In the genomic region with DNA sequence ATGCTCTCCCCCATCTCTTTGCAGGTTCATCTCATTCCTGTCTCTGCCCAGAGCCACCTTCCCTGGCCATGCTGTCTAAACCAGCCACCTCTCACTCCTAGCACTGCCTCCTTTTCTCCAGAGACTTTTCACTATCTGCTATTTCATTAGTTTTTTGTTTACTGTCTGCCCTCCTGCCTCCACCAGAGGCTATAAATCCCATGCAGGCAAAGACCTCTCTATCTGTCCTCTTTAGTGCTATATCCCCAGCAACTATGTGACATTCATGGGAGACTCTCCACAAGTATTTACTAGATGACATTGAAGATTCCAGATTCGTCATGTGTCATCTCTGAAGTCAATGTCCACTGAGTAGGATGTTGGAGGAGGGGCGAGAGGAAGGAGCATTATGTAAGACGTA, we compare ENCODE assay signal across 12 cellular contexts. TPM values are rescaled to one million over a fixed set of nuclear protein-coding genes. Genes with fewer than 3 reads are reported as not detected.
DNase-seq lines count a peak whose midpoint lies in the region; ATAC-seq, FAIRE-seq and TF ChIP-seq lines count a peak whose summit lies in the region.
"Had no signal": no experiment of that assay in that cellular context is flagged by ENCODE, and none has a peak within 500 bp of the region (broad histone marks: within the 10 kb centered on the region; RNA-seq: fewer than 3 reads in every experiment).

No MANE protein-coding gene starts in this region.

- H3K27ac Mint-ChIP-seq in HFFc6, result peak overlapping the region; percentile 22
- H3K27ac Mint-ChIP-seq: activated CD8-positive, alpha-beta T cell treated with anti-CD3 and anti-CD28 coated beads, Interleukin-2, amount 10 ng/mL, durations not matched to agents 7 days and 5 days; H9 had no signal

- FAIRE-seq in K562 (lab: Jason Lieb, UNC), result no peak

- no peak overlapping the region for H3K9ac ChIP-seq in K562 (ENCODE audit: insufficient read depth in 1 of 2, low read depth in 2 of 2, low read length in 2 of 2)

- no peaks in the 10 kb centered on the region for H4K20me1 ChIP-seq in K562 (replicated peaks; ENCODE audit: control insufficient read depth, insufficient read depth, low read length)

- no TSS peak for BruUV-seq in K562 (replicated peaks; lab: Mats Ljungman, UMichigan)

- no peak for ATAC-seq in K562

- CTCF ChIA-PET in AG04449 (lab: Yijun Ruan, JAX) (interaction anchor here (0.7 to 14.2 kb wide), 67 partner anchors 9 to 843 kb away, joined by 3 to 288 read pairs (median 4); a partner anchor contains a TSS), K562 (lab: Yijun Ruan, JAX; ENCODE audit: low intra/inter-chr PET ratio) (interaction anchor here (0.5 to 1.7 kb wide), 4 partner anchors 346 to 578 kb away, joined by 3 to 19 read pairs (median 4); no protein-coding TSS in a partner anchor)

- TF ChIP-seq POLR2A in K562 (conservative IDR thresholded peaks at IDR 0.05), result no peak

- POLR2A ChIA-PET in AG04449 (lab: Yijun Ruan, JAX) (interaction anchor here (0.6 to 1.6 kb wide), 5 partner anchors 10 to 826 kb away, joined by 3 to 12 read pairs (median 4); a partner anchor contains a TSS), K562 (lab: Yijun Ruan, JAX) (interaction anchor here (0.7 to 1.9 kb wide), 5 partner anchors 9 to 686 kb away, joined by 3 to 15 read pairs (median 4); a partner anchor contains a TSS)

- peaks cover 15% of the 10 kb centered on the region for H3K27me3 Mint-ChIP-seq in HFFc6 (ENCODE audit: insufficient read depth)

- TF ChIP-seq CTCF in AG04449 (IDR thresholded peaks at IDR 0.05; ENCODE audit: insufficient read depth, low read length, missing control alignments) (no peak), HFFc6 (IDR thresholded peaks at IDR 0.05) (no peak), K562 (IDR thresholded peaks at IDR 0.05 in 2 of 3, conservative IDR thresholded peaks at IDR 0.05 in 1 of 3; ENCODE audit: insufficient read depth in 2 of 3, low read depth in 1 of 3, low read length in 3 of 3) (no peak), neutrophil (IDR thresholded peaks at IDR 0.05) (no peak), GM10266 (IDR thresholded peaks at IDR 0.05; ENCODE audit: control insufficient read depth, insufficient read depth, low read depth, missing control alignments) (no peak)

- DNase-seq in AG04449 (ENCODE audit: low read depth, low spot score) (no peak), HFFc6 (no peak), K562 (ENCODE audit: extremely low read depth in 1 of 4, low spot score in 3 of 4) (no peak), T-helper 2 cell (no peak), MV-4-11 (lab: John Stamatoyannopoulos, UW) (no peak), GM10266 (ENCODE audit: extremely low spot score) (no peak), HK-2 (ENCODE audit: unreplicated experiment) (no peak)

- intact Hi-C loops in K562 (cut with micrococcal nuclease), result loop anchor here (1.0 to 10.0 kb wide), 4 partner anchors 273 to 840 kb away; no protein-coding TSS in a partner anchor

- H3K9me3 Mint-ChIP-seq in HFFc6, result no peaks in the 10 kb centered on the region
- H3K9me3 Mint-ChIP-seq: H9, nephron had no signal

- H3K79me2 ChIP-seq in K562 (ENCODE audit: control insufficient read depth, insufficient read depth, low read length), result no peaks in the 10 kb centered on the region

- in situ Hi-C loops in K562 (cut with MboI), result loop anchor here (5.0 to 10.0 kb wide), 3 partner anchors 423 to 843 kb away; no protein-coding TSS in a partner anchor

- H3K4me1 ChIP-seq in K562 (replicated peaks in 1 of 2; ENCODE audit: control insufficient read depth in 2 of 2, insufficient read depth in 2 of 2, low read length in 2 of 2) (peaks cover 11 to 18% of the 10 kb centered on the region in 2 experiments), neutrophil (ENCODE audit: control insufficient read depth in 1 of 2, insufficient read depth in 1 of 2, low read depth in 1 of 2, low read length in 1 of 2) (peaks cover 25 to 34% of the 10 kb centered on the region in 2 experiments)

- H3K9me1 ChIP-seq in K562 (ENCODE audit: control insufficient read depth, insufficient read depth, low read length), result no peaks in the 10 kb centered on the region

- H2AFZ ChIP-seq in K562 (ENCODE audit: low read depth, low read length), result peak overlapping the region; percentile 90; the same call in 1 of the 2 replicates

- peak overlapping the region; percentile 70 for H3K4me2 ChIP-seq in K562 (ENCODE audit: insufficient read depth, low read length)

- no peaks in the 10 kb centered on the region for H3K36me3 Mint-ChIP-seq in HFFc6 (ENCODE audit: low read depth)

- no peak for TF ChIP-seq RAD21 in K562 (CRISPR knock-in tag; conservative IDR thresholded peaks at IDR 0.05 in 1 of 2, IDR thresholded peaks at IDR 0.05 in 1 of 2)

- H3K4me3 ChIP-seq in AG04449 (ENCODE audit: low read depth, low read length), result peak overlapping the region; percentile 2; the same call in 1 of the 2 replicates
- H3K4me3 ChIP-seq in K562, result no peak overlapping the region
- H3K4me3 ChIP-seq in neutrophil (ENCODE audit: low read depth in 1 of 2, low read length in 1 of 2), result peak overlapping the region; percentile 26 to 27

- no peak overlapping the region for H3K27ac ChIP-seq in K562 (ENCODE audit: extremely low read depth, low read depth, low read length)
- H3K27ac ChIP-seq in neutrophil, result peak overlapping the region; percentile 39
- H3K27ac ChIP-seq: WERI-Rb-1 had no signal

- H3K9me3 ChIP-seq in K562 (replicated peaks; ENCODE audit: control insufficient read depth, insufficient read depth, low read depth, low read length) (no peaks in the 10 kb centered on the region), neutrophil (no peaks in the 10 kb centered on the region)

- WGBS in K562 (ENCODE audit: insufficient coverage, low coverage, missing lambda C conversion rate), result 23% methylated on average over 3 of the region's 3 CpGs

- peaks cover 0 to 17% of the 10 kb centered on the region in 2 experiments; a peak in 3 of 5 replicates for H3K27me3 ChIP-seq in K562 (ENCODE audit: control insufficient read depth in 2 of 2, insufficient read depth in 2 of 2, low read length in 2 of 2)
- H3K27me3 ChIP-seq in neutrophil, result peaks cover 5% of the 10 kb centered on the region

- TF ChIP-seq EP300 in K562 (IDR thresholded peaks at IDR 0.05; ENCODE audit: low read length), result no peak

- no peaks in the 10 kb centered on the region for H3K36me3 ChIP-seq in K562 (ENCODE audit: control insufficient read depth, insufficient read depth, low read length)
- H3K36me3 ChIP-seq in neutrophil, result no peaks in the 10 kb centered on the region
- H3K36me3 ChIP-seq: WERI-Rb-1 had no signal

- H3K4me3 Mint-ChIP-seq in HFFc6, result peak overlapping the region; percentile 50
- H3K4me3 Mint-ChIP-seq: activated CD8-positive, alpha-beta T cell treated with anti-CD3 and anti-CD28 coated beads, Interleukin-2, amount 10 ng/mL, durations not matched to agents 7 days and 5 days; H9 had no signal

- H3K4me1 Mint-ChIP-seq in HFFc6 (ENCODE audit: low read depth), result peaks cover 37% of the 10 kb centered on the region

RNA-seq across cellular contexts. Expression of a gene that starts 3.5 kb away (rescaled TPM):
- 10 to 100 TPM; 10.6 to 28.5 (median 11.6) TPM for total RNA-seq in HFFc6 (2021; fragmentation: NEBNext Ultra II Directional; extraction: Animal tissue kit (Norgen Biotek cat#: 25700))
- total RNA-seq in K562 (2011; cell fraction: chromatin; rRNA removed; ENCODE audit: low replicate concordance), result 1.8 TPM in 1 of 2 replicates, not detected in the other
- total RNA-seq in K562 (2011; cell fraction: nucleolus; rRNA removed), result 1.1 and 2.3 TPM in 2 replicates
- 0.46 and 0.73 TPM in 2 replicates for total RNA-seq in K562 (2011; cell fraction: nucleoplasm; rRNA removed)
- 0.45 and 0.54 TPM in 2 replicates for total RNA-seq in K562 (2014; rRNA removed)
- 0.16 and 0.18 TPM in 2 replicates for total RNA-seq in K562 (2014; rRNA removed; fragmentation: Illumina TruSeq; extraction: Trizol)
- total RNA-seq in K562 (2015; rRNA removed; fragmentation: Illumina TruSeq; extraction: Trizol), result 0.07 and 0.15 TPM in 2 replicates
- total RNA-seq in K562 (2021), result 0.74 and 1.2 TPM in 2 replicates
- polyA plus RNA-seq in K562 (2011; rRNA removed), result 0.60 and 0.61 TPM in 2 replicates
- polyA plus RNA-seq in K562 (2011; cell fraction: cytosol; rRNA removed), result 0.69 and 3.2 TPM in 2 replicates
- 2.0 and 5.0 TPM in 2 replicates for polyA plus RNA-seq in K562 (2011; cell fraction: nucleus; rRNA removed)
- polyA plus RNA-seq in K562 (2012), result 1.0 and 1.5 TPM in 2 replicates
- 0.18 and 0.21 TPM in 2 replicates for polyA plus RNA-seq in K562 (2014; fragmentation: Illumina TruSeq; extraction: Trizol)
- polyA plus RNA-seq in K562 (2014; fragmentation: Nextera tagmentation; extraction: Ambion mirVana), result under 1 TPM; 0.03 to 0.04 TPM
- 0.56 and 0.76 TPM in 2 replicates for polyA plus RNA-seq in K562 (2014; rRNA removed)
- polyA minus RNA-seq in K562 (2011; rRNA and poly(A)+ RNA removed), result 0.15 and 0.28 TPM in 2 replicates
- polyA minus RNA-seq in K562 (2011; cell fraction: cytosol; rRNA and poly(A)+ RNA removed), result 0.55 and 1.0 TPM in 2 replicates
- polyA minus RNA-seq in K562 (2011; cell fraction: nucleus; rRNA and poly(A)+ RNA removed), result 1.3 and 1.7 TPM in 2 replicates

RNA-seq across cellular contexts. Expression of a gene that starts 10.2 kb away (rescaled TPM):
- total RNA-seq in HFFc6 (2021; fragmentation: NEBNext Ultra II Directional; extraction: Animal tissue kit (Norgen Biotek cat#: 25700)), result 10 to 100 TPM; 26.4 to 31.7 (median 29.3) TPM
- total RNA-seq in K562 (2011; cell fraction: chromatin; rRNA removed; ENCODE audit: low replicate concordance), result 63.6 and 106 TPM in 2 replicates
- total RNA-seq in K562 (2011; cell fraction: nucleolus; rRNA removed), result 56.9 and 58.4 TPM in 2 replicates
- 51.1 and 71.5 TPM in 2 replicates for total RNA-seq in K562 (2011; cell fraction: nucleoplasm; rRNA removed)
- total RNA-seq in K562 (2014; rRNA removed), result 45.4 and 59.8 TPM in 2 replicates
- 56.5 and 59.8 TPM in 2 replicates for total RNA-seq in K562 (2014; rRNA removed; fragmentation: Illumina TruSeq; extraction: Trizol)
- total RNA-seq in K562 (2015; rRNA removed; fragmentation: Illumina TruSeq; extraction: Trizol), result 68.4 and 73.7 TPM in 2 replicates
- 35.2 and 37.9 TPM in 2 replicates for total RNA-seq in K562 (2021)
- polyA plus RNA-seq in K562 (2011; rRNA removed), result 50.5 and 55.7 TPM in 2 replicates
- 21.2 and 29.8 TPM in 2 replicates for polyA plus RNA-seq in K562 (2011; cell fraction: cytosol; rRNA removed)
- polyA plus RNA-seq in K562 (2011; cell fraction: nucleus; rRNA removed), result 58.3 and 70.1 TPM in 2 replicates
- polyA plus RNA-seq in K562 (2012), result 21.9 and 36.2 TPM in 2 replicates
- polyA plus RNA-seq in K562 (2014; fragmentation: Illumina TruSeq; extraction: Trizol), result 49.4 and 55.5 TPM in 2 replicates
- polyA plus RNA-seq in K562 (2014; fragmentation: Nextera tagmentation; extraction: Ambion mirVana), result 10 to 100 TPM; 14.9 to 23.0 TPM
- polyA plus RNA-seq in K562 (2014; rRNA removed), result 39.5 and 46.7 TPM in 2 replicates
- polyA minus RNA-seq in K562 (2011; rRNA and poly(A)+ RNA removed), result 71.0 and 90.5 TPM in 2 replicates
- 29.7 and 38.5 TPM in 2 replicates for polyA minus RNA-seq in K562 (2011; cell fraction: cytosol; rRNA and poly(A)+ RNA removed)
- polyA minus RNA-seq in K562 (2011; cell fraction: nucleus; rRNA and poly(A)+ RNA removed), result 41.5 and 62.8 TPM in 2 replicates

RNA-seq across cellular contexts. Expression of a gene that starts 49.0 kb away (rescaled TPM):
- 10 to 100 TPM; 11.8 to 14.0 (median 13.2) TPM for total RNA-seq in HFFc6 (2021; fragmentation: NEBNext Ultra II Directional; extraction: Animal tissue kit (Norgen Biotek cat#: 25700))
- 57.1 and 107 TPM in 2 replicates for total RNA-seq in K562 (2011; cell fraction: chromatin; rRNA removed; ENCODE audit: low replicate concordance)
- total RNA-seq in K562 (2011; cell fraction: nucleolus; rRNA removed), result 59.7 and 67.4 TPM in 2 replicates
- total RNA-seq in K562 (2011; cell fraction: nucleoplasm; rRNA removed), result 57.2 and 61.1 TPM in 2 replicates
- total RNA-seq in K562 (2014; rRNA removed), result 13.1 and 13.8 TPM in 2 replicates
- 6.0 and 7.2 TPM in 2 replicates for total RNA-seq in K562 (2014; rRNA removed; fragmentation: Illumina TruSeq; extraction: Trizol)
- 7.5 TPM in 2 replicates for total RNA-seq in K562 (2015; rRNA removed; fragmentation: Illumina TruSeq; extraction: Trizol)
- 16.9 and 18.1 TPM in 2 replicates for total RNA-seq in K562 (2021)
- 13.5 and 14.5 TPM in 2 replicates for polyA plus RNA-seq in K562 (2011; rRNA removed)
- 11.8 and 16.3 TPM in 2 replicates for polyA plus RNA-seq in K562 (2011; cell fraction: cytosol; rRNA removed)
- polyA plus RNA-seq in K562 (2011; cell fraction: nucleus; rRNA removed), result 44.6 and 76.9 TPM in 2 replicates
- polyA plus RNA-seq in K562 (2012), result 9.8 and 17.5 TPM in 2 replicates
- 11.3 and 12.4 TPM in 2 replicates for polyA plus RNA-seq in K562 (2014; fragmentation: Illumina TruSeq; extraction: Trizol)
- polyA plus RNA-seq in K562 (2014; fragmentation: Nextera tagmentation; extraction: Ambion mirVana), result 1 to 10 TPM in 1 of 2 experiments, under 1 TPM in 1; 0.53 to 1.7 TPM
- 15.5 and 16.2 TPM in 2 replicates for polyA plus RNA-seq in K562 (2014; rRNA removed)
- 9.1 and 13.7 TPM in 2 replicates for polyA minus RNA-seq in K562 (2011; rRNA and poly(A)+ RNA removed)
- polyA minus RNA-seq in K562 (2011; cell fraction: cytosol; rRNA and poly(A)+ RNA removed), result 7.7 and 7.8 TPM in 2 replicates
- polyA minus RNA-seq in K562 (2011; cell fraction: nucleus; rRNA and poly(A)+ RNA removed), result 13.4 and 18.8 TPM in 2 replicates
